Comparison of ENCODE assay signal across 8 cellular contexts in the genomic region with DNA sequence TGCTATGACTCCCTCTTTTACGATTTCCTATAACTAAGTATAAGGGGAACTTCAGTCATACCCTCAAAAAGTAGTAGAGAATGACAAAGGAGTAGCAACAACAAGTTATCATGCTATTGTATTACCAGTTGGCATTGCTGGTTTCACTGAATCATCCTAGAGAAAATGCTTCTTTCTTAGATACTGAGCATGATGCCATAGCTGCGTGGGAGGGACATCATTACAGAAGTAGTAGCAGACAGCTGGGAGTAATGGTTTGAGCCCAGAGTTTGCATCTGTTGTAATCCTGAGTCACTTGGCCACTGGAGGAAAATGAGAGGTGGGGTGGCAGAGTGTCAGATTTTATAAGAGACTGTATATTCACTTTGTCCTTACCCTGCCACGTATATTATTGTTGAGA. TPM values are rescaled to one million over a fixed set of nuclear protein-coding genes. Genes with fewer than 3 reads are reported as not detected.
A peak's percentile ranks its signal among the peaks of the same experiment; 100 is the strongest.
DNase-seq lines count a peak whose midpoint lies in the region; ATAC-seq and TF ChIP-seq lines count a peak whose summit lies in the region.

No MANE protein-coding gene starts in this region.

- in situ Hi-C loops in mammary epithelial cell (cut with MboI; ENCODE audit: low sequenced_read_pairs in 2 of 2) = no loop called here

- BruUV-seq in mammary epithelial cell (replicated peaks; lab: Mats Ljungman, UMichigan) = no TSS peak

- peak; percentile 86 for DNase-seq in EH (ENCODE audit: low read depth)
- DNase-seq in NB4 (ENCODE audit: low read depth) = peak; percentile 92
- DNase-seq in mammary epithelial cell = peak; percentile 90
- peak; percentile 33 to 52 (median 39) for DNase-seq in stimulated activated CD4-positive, alpha-beta T cell treated with anti-CD3 and anti-CD28 coated beads, Interleukin-12 subunit alpha, Interleukin-12 subunit beta, amount 100 ng/mL, for 48 hours (ENCODE audit: low read depth in 2 of 3, low spot score in 1 of 3)
- no peak for DNase-seq in NK-92 (lab: John Stamatoyannopoulos, UW; ENCODE audit: unreplicated experiment)
- no peak for DNase-seq in cardiac septum (ENCODE audit: low spot score)
- DNase-seq in NCI-H82 (lab: John Stamatoyannopoulos, UW) = no peak

- no peak overlapping the region for H2AFZ ChIP-seq in mammary epithelial cell (ENCODE audit: low read depth, low read length)

- dilution Hi-C loops in mammary epithelial cell (cut with HindIII; ENCODE audit: low sequenced_read_pairs) = no loop called here

- no peak for TF ChIP-seq POLR2A in NB4 (IDR thresholded peaks at IDR 0.05; ENCODE audit: extremely low read depth, insufficient read length)

- TF ChIP-seq CTCF in NB4 (IDR thresholded peaks at IDR 0.05; ENCODE audit: low read depth, low read length) = no peak
- no peak for TF ChIP-seq CTCF in mammary epithelial cell (conservative IDR thresholded peaks at IDR 0.05 in 1 of 2, IDR thresholded peaks at IDR 0.05 in 1 of 2; ENCODE audit: extremely low read depth in 1 of 2, insufficient read depth in 1 of 2, low read depth in 1 of 2, low read length in 2 of 2)

- H3K4me1 ChIP-seq in mammary epithelial cell (ENCODE audit: insufficient read depth, low read length) = peaks cover 8% of the 10 kb centered on the region

- H3K27me3 ChIP-seq in mammary epithelial cell (ENCODE audit: insufficient read depth, low read length) = no peaks in the 10 kb centered on the region

- H3K4me2 ChIP-seq in mammary epithelial cell (ENCODE audit: insufficient read depth, low read depth, low read length) = no peak overlapping the region

- intact Hi-C loops in mammary epithelial cell (cut with micrococcal nuclease) = no loop called here
- intact Hi-C loops in cardiac septum (cut with DNase I) = no loop called here

- no peaks in the 10 kb centered on the region for H4K20me1 ChIP-seq in mammary epithelial cell (ENCODE audit: insufficient read depth, low read length)

- no peak overlapping the region for H3K4me3 ChIP-seq in NB4 (ENCODE audit: low read depth, low read length)
- no peak overlapping the region for H3K4me3 ChIP-seq in mammary epithelial cell (replicated peaks in 1 of 3; ENCODE audit: insufficient read depth in 1 of 3, low read depth in 2 of 3, low read length in 3 of 3)

- peaks cover 3% of the 10 kb centered on the region for H3K9me3 ChIP-seq in mammary epithelial cell (replicated peaks; ENCODE audit: insufficient read depth, low read length)

- ATAC-seq in HG02798 (IDR thresholded peaks at IDR 0.05; ENCODE audit: poor library complexity, unreplicated experiment) = no peak

- H3K79me2 ChIP-seq in mammary epithelial cell (ENCODE audit: insufficient read depth, low read length) = no peaks in the 10 kb centered on the region

- peaks cover 2% of the 10 kb centered on the region for H3K36me3 ChIP-seq in mammary epithelial cell (ENCODE audit: insufficient read depth, low read length)

- H3K9ac ChIP-seq in mammary epithelial cell (ENCODE audit: insufficient read depth, low read length) = no peak overlapping the region

- 19% methylated on average over 3 of the region's 3 CpGs for WGBS in mammary epithelial cell (ENCODE audit: low coverage, missing lambda C conversion rate)

- H3K27ac ChIP-seq in mammary epithelial cell (ENCODE audit: insufficient read depth, low read depth, low read length) = peak overlapping the region; percentile 63

- CTCF ChIA-PET in mammary epithelial cell (lab: Charles Lee; ENCODE audit: low non-redundant PET) = interaction anchor here (0.6 kb wide), 1 partner anchor 784 kb away, joined by 3 read pairs; no protein-coding TSS in a partner anchor

RNA-seq across cellular contexts. Expression of gene MTMR1, which starts 38.6 kb away (rescaled TPM):
- total RNA-seq in mammary epithelial cell = 10 to 100 TPM; 17.5 to 26.3 TPM
- 15.2 TPM for polyA plus RNA-seq in mammary epithelial cell
- 10.4 TPM for polyA minus RNA-seq in mammary epithelial cell
- total RNA-seq in cardiac septum = 21.7 TPM

Comparison
In these comparisons a context has a peak if more than half of its experiments do, and no peak if none do; other contexts are left out.
1. DNase-seq: peak in EH (single experiment), NB4 (single experiment), mammary epithelial cell (single experiment) and stimulated activated CD4-positive, alpha-beta T cell treated with anti-CD3 and anti-CD28 coated beads, Interleukin-12 subunit alpha, Interleukin-12 subunit beta, amount 100 ng/mL, for 48 hours (3 of 3); none in NK-92 (single experiment), cardiac septum (single experiment) and NCI-H82 (single experiment).